8 cellular contexts compared by ENCODE assay signal in the genomic region with DNA sequence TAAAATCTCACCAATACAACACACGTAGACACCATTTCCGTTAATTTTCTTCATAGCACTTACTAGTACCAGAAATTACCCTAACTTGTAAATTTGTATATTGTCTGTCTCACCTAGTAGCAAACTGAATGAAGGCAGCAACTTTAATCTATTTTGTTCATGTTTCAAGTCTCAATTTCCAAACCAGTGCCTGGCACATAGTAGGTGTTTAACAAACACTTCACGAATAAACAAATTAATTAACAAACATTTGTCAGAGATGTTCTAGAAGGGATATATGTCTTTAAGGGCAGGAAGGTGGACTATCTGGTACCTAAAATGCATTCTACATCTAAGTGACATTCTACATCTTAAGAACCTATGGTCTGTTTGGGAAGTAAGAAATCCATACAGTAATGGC. TPM values are rescaled to one million over a fixed set of nuclear protein-coding genes. Genes with fewer than 3 reads are reported as not detected.
DNase-seq lines count a peak whose midpoint lies in the region; ATAC-seq and TF ChIP-seq lines count a peak whose summit lies in the region.

No MANE protein-coding gene starts in this region.

- no peaks in the 10 kb centered on the region for H3K9me3 ChIP-seq in lower lobe of right lung
- no peaks in the 10 kb centered on the region for H3K9me3 ChIP-seq in upper lobe of left lung
- no peaks in the 10 kb centered on the region for H3K9me3 ChIP-seq in prostate gland

- H3K27ac ChIP-seq in lower lobe of right lung, result peak overlapping the region; percentile 95
- H3K27ac ChIP-seq in upper lobe of left lung, result peak overlapping the region in 1 of 4 donors; percentile 79
- H3K27ac ChIP-seq in prostate gland, result no peak overlapping the region

- H3K4me3 Mint-ChIP-seq in activated naive CD4-positive, alpha-beta T cell treated with anti-CD3 and anti-CD28 coated beads, Interleukin-2, amount 50 U/mL, for 24 hours, result peak overlapping the region; percentile 98

- H3K36me3 Mint-ChIP-seq in activated naive CD4-positive, alpha-beta T cell treated with anti-CD3 and anti-CD28 coated beads, Interleukin-2, amount 50 U/mL, for 24 hours, result no peaks in the 10 kb centered on the region

- H3K4me1 Mint-ChIP-seq in activated naive CD4-positive, alpha-beta T cell treated with anti-CD3 and anti-CD28 coated beads, Interleukin-2, amount 50 U/mL, for 24 hours, result peaks cover 40% of the 10 kb centered on the region

- H3K4me1 ChIP-seq in lower lobe of right lung, result peaks cover 31% of the 10 kb centered on the region
- H3K4me1 ChIP-seq in upper lobe of left lung, result peaks cover 13 to 23% (median 18%) of the 10 kb centered on the region in 4 donors
- peaks cover 6% of the 10 kb centered on the region for H3K4me1 ChIP-seq in prostate gland (replicated peaks)

- intact Hi-C loops in lower lobe of right lung (cut with DNase I), result no loop called here
- intact Hi-C loops in prostate gland (cut with DNase I), result no loop called here

- no peak for DNase-seq in activated naive CD4-positive, alpha-beta T cell (lab: John Stamatoyannopoulos, UW)
- DNase-seq in astrocyte of the cerebellum (ENCODE audit: low read depth), result no peak
- no peak for DNase-seq in lower lobe of right lung
- no peak for DNase-seq in upper lobe of left lung
- DNase-seq in GM13976 (ENCODE audit: low spot score), result no peak
- no peak for DNase-seq in prostate gland (ENCODE audit: low spot score)

- H3K27me3 ChIP-seq in lower lobe of right lung (ENCODE audit: low read depth) (no peaks in the 10 kb centered on the region), upper lobe of left lung (no peaks in the 10 kb centered on the region), prostate gland (replicated peaks; ENCODE audit: insufficient read depth) (no peaks in the 10 kb centered on the region)

- TF ChIP-seq POLR2A in upper lobe of left lung (IDR thresholded peaks at IDR 0.05) (no peak), prostate gland (IDR thresholded peaks at IDR 0.05) (no peak)

- TF ChIP-seq EP300 in upper lobe of left lung (IDR thresholded peaks at IDR 0.05), result no peak

- peak overlapping the region; percentile 98 for H3K27ac Mint-ChIP-seq in activated naive CD4-positive, alpha-beta T cell treated with anti-CD3 and anti-CD28 coated beads, Interleukin-2, amount 50 U/mL, for 24 hours

- ATAC-seq in lower lobe of right lung (no peak), upper lobe of left lung (ENCODE audit: low FRiP score in 2 of 2) (no peak), HG03097 (IDR thresholded peaks at IDR 0.05; ENCODE audit: low FRiP score, unreplicated experiment) (no peak)

- in situ Hi-C loops in astrocyte of the cerebellum (cut with HindIII; ENCODE audit: low sequenced_read_pairs) (no loop called here), GM13976 (cut with MboI; ENCODE audit: low sequenced_read_pairs, unreplicated experiment) (no loop called here)

- H3K9me3 Mint-ChIP-seq in activated naive CD4-positive, alpha-beta T cell treated with anti-CD3 and anti-CD28 coated beads, Interleukin-2, amount 50 U/mL, for 24 hours, result no peaks in the 10 kb centered on the region

- H3K27me3 Mint-ChIP-seq in activated naive CD4-positive, alpha-beta T cell treated with anti-CD3 and anti-CD28 coated beads, Interleukin-2, amount 50 U/mL, for 24 hours, result peaks cover 1% of the 10 kb centered on the region

- H3K36me3 ChIP-seq in lower lobe of right lung, result peaks cover 23% of the 10 kb centered on the region
- peaks cover 0 to 16% (median 12%) of the 10 kb centered on the region in 4 donors for H3K36me3 ChIP-seq in upper lobe of left lung
- no peaks in the 10 kb centered on the region for H3K36me3 ChIP-seq in prostate gland

- TF ChIP-seq CTCF in astrocyte of the cerebellum (IDR thresholded peaks at IDR 0.05; ENCODE audit: low read depth, low read length, missing control alignments), result no peak
- no peak for TF ChIP-seq CTCF in lower lobe of right lung (IDR thresholded peaks at IDR 0.05)
- TF ChIP-seq CTCF in upper lobe of left lung (IDR thresholded peaks at IDR 0.05), result no peak
- TF ChIP-seq CTCF in GM13976 (IDR thresholded peaks at IDR 0.05; ENCODE audit: borderline replicate concordance, control extremely low read depth, extremely low read depth, insufficient read depth, missing control alignments), result no peak
- no peak for TF ChIP-seq CTCF in prostate gland (IDR thresholded peaks at IDR 0.05)

- WGBS in upper lobe of left lung, 2 donors, result 92 to 97% methylated on average over 3 of the region's 3 CpGs
- WGBS in prostate gland, result 94% methylated on average over 3 of the region's 3 CpGs

- H3K4me3 ChIP-seq in astrocyte of the cerebellum (ENCODE audit: low read depth, low read length) (peak overlapping the region; percentile 48), lower lobe of right lung (peak overlapping the region; percentile 76), upper lobe of left lung (peak overlapping the region in 3 of 4 donors; percentile 73 to 78 (median 74)), prostate gland (peak overlapping the region in 1 of 2 donors; percentile 68)

RNA-seq across cellular contexts. Expression of a gene that starts 1.0 kb away (rescaled TPM):
- 41.2 TPM for total RNA-seq in lower lobe of right lung
- total RNA-seq in upper lobe of left lung, result 10 to 100 TPM; 23.6 to 57.5 (median 37.3) TPM
- total RNA-seq in prostate gland, result 10 to 100 TPM; 41.1 to 54.3 TPM

RNA-seq across cellular contexts. Expression of a gene that starts 42.2 kb away (rescaled TPM):
- 42.0 TPM for total RNA-seq in lower lobe of right lung
- total RNA-seq in upper lobe of left lung, result 100 to 1,000 TPM in 1 of 6 donors, 10 to 100 TPM in 5; 32.2 to 273 (median 39.2) TPM
- total RNA-seq in prostate gland, result 10 to 100 TPM in 1 of 2 donors, 1 to 10 TPM in 1; 5.9 to 25.2 TPM
